Comparison of ENCODE assay signal across 11 cellular contexts in genomic region chr6:108635505-108636226, GRCh38.
DNase-seq lines count a peak whose midpoint lies in the region; ATAC-seq and TF ChIP-seq lines count a peak whose summit lies in the region.
"Had no signal": no experiment of that assay in that cellular context is flagged by ENCODE, and none has a peak within 500 bp of the region (broad histone marks: within the 10 kb centered on the region; RNA-seq: fewer than 3 reads in every experiment).

No MANE protein-coding gene starts in this region.

- H3K27ac Mint-ChIP-seq in T-cell: peak overlapping the region in 1 of 2 donors; percentile 8
- H3K27ac Mint-ChIP-seq in stimulated activated naive B cell treated with anti-CD40 and anti-IgM and Interleukin-4, amounts not matched to agents 10 μg/mL and 1 μg/mL and 100 μg/mL, for 72 hours: no peak overlapping the region

- WGBS in esophagus muscularis mucosa: 73% methylated on average over 6 of the region's 6 CpGs
- 89% methylated on average over 6 of the region's 6 CpGs for WGBS in aorta, 2 donors

- POLR2A ChIA-PET in T-cell (lab: Charles Lee): no interaction called here

- H3K36me3 ChIP-seq in esophagus muscularis mucosa (no peaks in the 10 kb centered on the region), aorta (ENCODE audit: control insufficient read depth in 1 of 2, insufficient read depth in 2 of 2, low read length in 1 of 2) (no peaks in the 10 kb centered on the region)

- in situ Hi-C loops in GM13976 (cut with MboI; ENCODE audit: low sequenced_read_pairs, unreplicated experiment): no loop called here

- H3K9me3 ChIP-seq in esophagus muscularis mucosa (no peaks in the 10 kb centered on the region), aorta (ENCODE audit: control insufficient read depth, low read length) (no peaks in the 10 kb centered on the region)

- no peaks in the 10 kb centered on the region for H3K9me3 Mint-ChIP-seq in T-cell
- H3K9me3 Mint-ChIP-seq in stimulated activated naive B cell treated with anti-CD40 and anti-IgM and Interleukin-4, amounts not matched to agents 10 μg/mL and 1 μg/mL and 100 μg/mL, for 72 hours: no peaks in the 10 kb centered on the region

- H3K27me3 Mint-ChIP-seq in T-cell: no peaks in the 10 kb centered on the region
- no peaks in the 10 kb centered on the region for H3K27me3 Mint-ChIP-seq in stimulated activated naive B cell treated with anti-CD40 and anti-IgM and Interleukin-4, amounts not matched to agents 10 μg/mL and 1 μg/mL and 100 μg/mL, for 72 hours

- DNase-seq in activated naive CD4-positive, alpha-beta T cell treated with Interleukin-2 at 50 U/mL for 16 hours: peak; percentile 13
- no peak for DNase-seq in activated naive CD4-positive, alpha-beta T cell (lab: John Stamatoyannopoulos, UW)
- DNase-seq in T-cell: peak in 32 of 34 experiments; percentile 9 to 68 (median 54)
- peak; percentile 88 for DNase-seq in esophagus muscularis mucosa (ENCODE audit: extremely low spot score)
- DNase-seq in stimulated activated naive B cell treated with anti-CD40 and anti-IgM and Interleukin-4, amounts not matched to agents 10 μg/mL and 1 μg/mL and 100 μg/mL, for 72 hours: no peak
- DNase-seq in GM13976 (ENCODE audit: low spot score): no peak
- DNase-seq in aorta: no peak
- DNase-seq: NCI-H1694; SHP77 treated with DMSO at 0.1 percent for 48 hours; stimulated activated naive CD4-positive, alpha-beta T cell treated with Interleukin-2 at 50 U/mL for 16 hours had no signal

- H3K27ac ChIP-seq in esophagus muscularis mucosa (replicated peaks in 1 of 4) (no peak overlapping the region), aorta (ENCODE audit: low read depth in 1 of 2, low read length in 2 of 2) (no peak overlapping the region)

- ATAC-seq in T-cell (replicated peaks in 1 of 4) (peak; percentile 57 to 97 (median 86)), GM19035 (IDR thresholded peaks at IDR 0.05; ENCODE audit: unreplicated experiment) (no peak), aorta (ENCODE audit: low FRiP score) (no peak)
- ATAC-seq in stimulated activated naive B cell treated with anti-CD40 and anti-IgM and Interleukin-4, amounts not matched to agents 10 μg/mL and 1 μg/mL and 100 μg/mL, for 72 hours (replicated peaks): peak; percentile 66 to 69

- TF ChIP-seq POLR2A in esophagus muscularis mucosa (IDR thresholded peaks at IDR 0.05; ENCODE audit: low read depth): no peak

- CTCF ChIA-PET in T-cell (lab: Charles Lee): no interaction called here

- H3K4me1 ChIP-seq in esophagus muscularis mucosa: peaks cover 61 to 90% (median 70%) of the 10 kb centered on the region in 4 donors
- H3K4me1 ChIP-seq in aorta (ENCODE audit: control insufficient read depth in 1 of 2, insufficient read depth in 2 of 2, low read length in 2 of 2): peaks cover 7 to 8% of the 10 kb centered on the region in 2 donors

- H3K4me3 Mint-ChIP-seq in T-cell: peak overlapping the region in 1 of 3 donors; percentile 4
- no peak overlapping the region for H3K4me3 Mint-ChIP-seq in stimulated activated naive B cell treated with anti-CD40 and anti-IgM and Interleukin-4, amounts not matched to agents 10 μg/mL and 1 μg/mL and 100 μg/mL, for 72 hours

- TF ChIP-seq CTCF in esophagus muscularis mucosa (IDR thresholded peaks at IDR 0.05) (no peak), GM13976 (IDR thresholded peaks at IDR 0.05; ENCODE audit: borderline replicate concordance, control extremely low read depth, extremely low read depth, insufficient read depth, missing control alignments) (no peak)

- H3K4me1 Mint-ChIP-seq in T-cell: peaks cover 51 to 70% (median 65%) of the 10 kb centered on the region in 3 donors
- peaks cover 24 to 42% of the 10 kb centered on the region in 2 donors for H3K4me1 Mint-ChIP-seq in stimulated activated naive B cell treated with anti-CD40 and anti-IgM and Interleukin-4, amounts not matched to agents 10 μg/mL and 1 μg/mL and 100 μg/mL, for 72 hours

- H3K27me3 ChIP-seq in esophagus muscularis mucosa: no peaks in the 10 kb centered on the region
- no peaks in the 10 kb centered on the region for H3K27me3 ChIP-seq in aorta (ENCODE audit: control insufficient read depth in 1 of 2, insufficient read depth in 2 of 2, low read length in 1 of 2)

- H3K36me3 Mint-ChIP-seq in T-cell: peaks cover 4% of the 10 kb centered on the region
- H3K36me3 Mint-ChIP-seq in stimulated activated naive B cell treated with anti-CD40 and anti-IgM and Interleukin-4, amounts not matched to agents 10 μg/mL and 1 μg/mL and 100 μg/mL, for 72 hours: no peaks in the 10 kb centered on the region

- intact Hi-C loops in esophagus muscularis mucosa (cut with DNase I): no loop called here
- intact Hi-C loops in aorta (cut with DNase I): no loop called here

- no peak for TF ChIP-seq EP300 in esophagus muscularis mucosa (IDR thresholded peaks at IDR 0.05)

- H3K4me3 ChIP-seq in esophagus muscularis mucosa: no peak overlapping the region
- no peak overlapping the region for H3K4me3 ChIP-seq in aorta (ENCODE audit: low read length in 2 of 2)

Comparison
In these comparisons a context has a peak if more than half of its experiments do, and no peak if none do; other contexts are left out.
1. DNase-seq: peak in activated naive CD4-positive, alpha-beta T cell treated with Interleukin-2 at 50 U/mL for 16 hours (single experiment), T-cell (32 of 34) and esophagus muscularis mucosa (single experiment); none in activated naive CD4-positive, alpha-beta T cell (0 of 4), stimulated activated naive B cell treated with anti-CD40 and anti-IgM and Interleukin-4, amounts not matched to agents 10 μg/mL and 1 μg/mL and 100 μg/mL, for 72 hours (single experiment), GM13976 (single experiment) and aorta (0 of 2).
2. ATAC-seq: peak in T-cell (4 of 4) and stimulated activated naive B cell treated with anti-CD40 and anti-IgM and Interleukin-4, amounts not matched to agents 10 μg/mL and 1 μg/mL and 100 μg/mL, for 72 hours (2 of 2); none in GM19035 (single experiment) and aorta (single experiment).